27 cellular contexts compared by ENCODE assay signal in genomic region chr7:105665684-105666083, GRCh38.
"Had no signal": no experiment of that assay in that cellular context is flagged by ENCODE, and none has a peak within 500 bp of the region (broad histone marks: within the 10 kb centered on the region; RNA-seq: fewer than 3 reads in every experiment).

No MANE protein-coding gene starts in this region.

- H3K9me3 Mint-ChIP-seq: immature natural killer cell; naive thymus-derived CD8-positive, alpha-beta T cell; neural crest cell; T-helper 1 cell treated with Interleukin-12 subunit alpha and Interleukin-12 subunit beta and Interleukin-4 antibody, amounts not matched to agents 30 μg/mL and 1 μg/mL, for 36 hours had no signal

- H3K4me1 ChIP-seq: heart left ventricle, suprapubic skin, tibial artery, upper lobe of right lung had no signal

- H3K4me1 Mint-ChIP-seq: immature natural killer cell had no signal

- H3K27ac Mint-ChIP-seq: immature natural killer cell; T-helper 1 cell treated with Interleukin-12 subunit alpha and Interleukin-12 subunit beta and Interleukin-4 antibody, amounts not matched to agents 30 μg/mL and 1 μg/mL, for 36 hours had no signal

- H3K9me3 ChIP-seq: heart left ventricle, suprapubic skin, tibial artery, upper lobe of right lung had no signal

- H3K27me3 ChIP-seq: heart left ventricle, suprapubic skin, tibial artery, upper lobe of right lung had no signal

- ATAC-seq: activated CD4-positive, CD25-positive, alpha-beta regulatory T cell treated with anti-CD3 and anti-CD28 coated beads, Interleukin-2, amount 50 U/mL, for 24 hours; esophagus mucosa; heart left ventricle; left colon; naive thymus-derived CD8-positive, alpha-beta T cell; right cardiac atrium; upper lobe of right lung had no signal

- DNase-seq: activated CD4-positive, alpha-beta T cell treated with anti-CD3 and anti-CD28 coated beads for 48 hours; activated CD4-positive, alpha-beta T cell treated with anti-CD3 and anti-CD28 coated beads, Interleukin-2, amount 50 U/mL, for 48 hours; activated CD8-positive, alpha-beta memory T cell treated with anti-CD3 and anti-CD28 coated beads for 24 hours; activated gamma-delta T cell treated with Interleukin-2 at 50 U/mL for 16 hours; activated naive CD4-positive, alpha-beta T cell treated with anti-CD3 and anti-CD28 coated beads, Interleukin-2, amount 50 U/mL, for 16 hours; amygdala; caudate nucleus; foreskin fibroblast; heart left ventricle; hypothalamus; immature natural killer cell; kidney; left colon; mammary epithelial cell; midbrain; right cardiac atrium; stimulated activated CD4-positive, alpha-beta T cell treated with anti-CD3 and anti-CD28 coated beads, Interleukin-15, amount 100 ng/mL, for 24 hours; stimulated activated CD4-positive, alpha-beta T cell treated with anti-CD3 and anti-CD28 coated beads, Interleukin-2, amount 100 ng/mL, for 24 hours; stimulated activated naive CD4-positive, alpha-beta T cell; tibial artery; upper lobe of right lung had no signal

- H3K27ac ChIP-seq: heart left ventricle, suprapubic skin, tibial artery, upper lobe of right lung had no signal

- H3K27me3 Mint-ChIP-seq: naive thymus-derived CD8-positive, alpha-beta T cell had no signal

- H3K4me3 Mint-ChIP-seq: immature natural killer cell; naive thymus-derived CD8-positive, alpha-beta T cell; neural crest cell; T-helper 1 cell treated with Interleukin-12 subunit alpha and Interleukin-12 subunit beta and Interleukin-4 antibody, amounts not matched to agents 30 μg/mL and 1 μg/mL, for 36 hours had no signal

- H3K4me3 ChIP-seq: heart left ventricle, suprapubic skin, tibial artery, upper lobe of right lung had no signal
